In the genomic region with DNA sequence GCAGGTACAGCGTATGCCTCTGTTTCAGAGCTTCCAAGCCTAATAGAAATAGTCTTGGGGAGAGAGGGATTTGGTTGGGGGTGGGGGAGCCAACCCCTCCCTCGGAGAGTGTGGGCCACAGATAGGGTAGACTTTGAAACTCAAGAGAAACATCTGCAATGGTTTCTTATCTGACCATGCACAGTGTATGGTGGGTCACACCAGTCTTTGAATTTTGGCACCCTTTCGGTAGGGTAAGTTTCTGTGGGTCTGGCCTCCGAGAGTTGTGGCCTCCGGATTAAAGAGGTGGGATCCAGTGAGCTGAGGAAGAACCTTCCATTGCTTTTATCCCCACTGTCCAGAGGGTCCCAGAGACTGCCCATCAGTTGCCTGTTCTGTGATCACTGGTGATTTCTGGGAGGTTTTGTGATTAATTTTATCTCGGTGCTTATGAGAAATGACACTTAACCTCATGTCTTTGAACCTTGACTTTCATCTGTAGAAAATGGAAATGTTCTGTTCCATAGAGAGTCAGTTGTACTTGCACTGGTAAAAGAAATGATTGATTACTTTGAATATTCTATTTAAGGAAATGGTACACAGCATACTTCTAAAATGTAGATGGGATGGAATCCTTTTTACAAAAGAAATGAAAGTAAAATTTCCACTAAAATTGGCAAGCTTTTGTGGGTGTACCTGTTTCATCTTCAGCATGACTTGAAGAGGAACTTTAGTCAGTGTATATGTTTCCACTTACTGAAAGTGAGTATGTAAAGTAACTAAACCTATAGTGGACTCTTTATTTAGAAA, we compare ENCODE assay signal across 10 cellular contexts.
A peak's percentile ranks its signal among the peaks of the same experiment; 100 is the strongest.
DNase-seq lines count a peak whose midpoint lies in the region; ATAC-seq, FAIRE-seq and TF ChIP-seq lines count a peak whose summit lies in the region.
"Had no signal": no experiment of that assay in that cellular context is flagged by ENCODE, and none has a peak within 500 bp of the region (broad histone marks: within the 10 kb centered on the region; RNA-seq: fewer than 3 reads in every experiment).

No MANE protein-coding gene starts in this region.

- H3K36me3 ChIP-seq in body of pancreas (replicated peaks in 1 of 2; ENCODE audit: insufficient read depth in 1 of 2, low read depth in 2 of 2) (no peaks in the 10 kb centered on the region), thyroid gland (no peaks in the 10 kb centered on the region), small intestine (ENCODE audit: control insufficient read depth in 2 of 2, insufficient read depth in 2 of 2, low read length in 2 of 2) (no peaks in the 10 kb centered on the region), mucosa of descending colon (ENCODE audit: low read depth) (no peaks in the 10 kb centered on the region)
- H3K36me3 ChIP-seq: MG63 had no signal

- no peak overlapping the region for H3K4me3 ChIP-seq in body of pancreas
- no peak overlapping the region for H3K4me3 ChIP-seq in thyroid gland (replicated peaks in 1 of 3)
- H3K4me3 ChIP-seq in small intestine (ENCODE audit: low read depth in 1 of 2, low read length in 2 of 2) = no peak overlapping the region
- no peak overlapping the region for H3K4me3 ChIP-seq in mucosa of descending colon
- H3K4me3 ChIP-seq: coronary artery, MG63 had no signal

- 66 to 68% methylated on average over 6 of the region's 6 CpGs for WGBS in body of pancreas, 2 donors
- 89 to 91% methylated on average over 6 of the region's 6 CpGs for whole genome bisulfite sequencing in thyroid gland, 2 donors
- 71 to 81% (median 75%) methylated on average over 6 of the region's 6 CpGs for WGBS in small intestine, 3 donors

- peak overlapping the region; percentile 46 to 86 (median 77) for H3K27ac ChIP-seq in body of pancreas
- no peak overlapping the region for H3K27ac ChIP-seq in thyroid gland
- H3K27ac ChIP-seq in small intestine (ENCODE audit: low read depth in 1 of 2, low read length in 1 of 2) = no peak overlapping the region
- H3K27ac ChIP-seq: coronary artery had no signal

- TF ChIP-seq CTCF in body of pancreas (IDR thresholded peaks at IDR 0.05) (no peak), thyroid gland (IDR thresholded peaks at IDR 0.05) (no peak), GM13977 (IDR thresholded peaks at IDR 0.05; ENCODE audit: extremely low read depth, insufficient read depth, missing control alignments) (no peak), mucosa of descending colon (IDR thresholded peaks at IDR 0.05) (no peak)

- peak; percentile 60 for FAIRE-seq in GM12891 (lab: Jason Lieb, UNC)
- no peak for FAIRE-seq in small intestine (lab: Jason Lieb, UNC)

- ATAC-seq in GM21381 (IDR thresholded peaks at IDR 0.05; ENCODE audit: unreplicated experiment) (peak; percentile 51), HG03460 (IDR thresholded peaks at IDR 0.05; ENCODE audit: unreplicated experiment) (peak; percentile 55), body of pancreas (no peak), mucosa of descending colon (no peak)

- DNase-seq in GM12891 (ENCODE audit: insufficient read length, low spot score) (no peak), body of pancreas (no peak), thyroid gland (no peak), small intestine (no peak), GM13977 (ENCODE audit: low spot score) (no peak), mucosa of descending colon (no peak)
- DNase-seq: MG63 had no signal

- TF ChIP-seq POLR2A in GM12891 (IDR thresholded peaks at IDR 0.05; ENCODE audit: low read depth, low read length) (no peak), body of pancreas (IDR thresholded peaks at IDR 0.05) (no peak), thyroid gland (IDR thresholded peaks at IDR 0.05) (no peak)

- H3K4me1 ChIP-seq in body of pancreas (peaks cover 87% of the 10 kb centered on the region), thyroid gland (peaks cover 7 to 20% of the 10 kb centered on the region in 2 donors), small intestine (ENCODE audit: control insufficient read depth in 2 of 2, insufficient read depth in 1 of 2, low read depth in 1 of 2, low read length in 1 of 2) (peaks cover 0 to 10% of the 10 kb centered on the region in 2 donors), mucosa of descending colon (ENCODE audit: low read depth) (peaks cover 31% of the 10 kb centered on the region)

- no peaks in the 10 kb centered on the region for H3K27me3 ChIP-seq in body of pancreas
- H3K27me3 ChIP-seq in thyroid gland = no peaks in the 10 kb centered on the region
- no peaks in the 10 kb centered on the region for H3K27me3 ChIP-seq in small intestine (ENCODE audit: control insufficient read depth in 2 of 2, insufficient read depth in 2 of 2, low read length in 2 of 2)
- H3K27me3 ChIP-seq: MG63 had no signal

- intact Hi-C loops in body of pancreas (cut with DNase I) = no loop called here
- intact Hi-C loops in thyroid gland (cut with DNase I) = no loop called here
- intact Hi-C loops in mucosa of descending colon (cut with DNase I, micrococcal nuclease) = no loop called here

- H3K9me3 ChIP-seq in body of pancreas (no peaks in the 10 kb centered on the region), thyroid gland (no peaks in the 10 kb centered on the region), small intestine (ENCODE audit: control insufficient read depth, low read depth) (no peaks in the 10 kb centered on the region), mucosa of descending colon (no peaks in the 10 kb centered on the region)
- H3K9me3 ChIP-seq: MG63 had no signal

- in situ Hi-C loops in GM13977 (cut with MboI; ENCODE audit: low pct_unique_long_range_greater_than_20kb, low sequenced_read_pairs, unreplicated experiment) = no loop called here

TF ChIP-seq in GM12891, 5 proteins besides CTCF, POLR2A, EP300 and RAD21:
- TF ChIP-seq POLR2AphosphoS5 (IDR thresholded peaks at IDR 0.05; ENCODE audit: low read depth, low read length) (no peak), SPI1 (IDR thresholded peaks at IDR 0.05; ENCODE audit: low read depth, low read length) (no peak)

Comparison
In these comparisons a context has a peak if more than half of its experiments do, and no peak if none do; other contexts are left out.
1. ATAC-seq: peak in GM21381 (single experiment) and HG03460 (single experiment); none in body of pancreas (single experiment) and mucosa of descending colon (single experiment).
2. H3K27ac ChIP-seq: peak in body of pancreas (4 of 4); none in thyroid gland (0 of 3) and small intestine (0 of 2).